1 cellular context compared by ENCODE assay signal in genomic region chr11:74453373-74453975, GRCh38.
A peak's percentile ranks its signal among the peaks of the same experiment; 100 is the strongest.
TF ChIP-seq lines count a peak whose summit lies in the region.

No MANE protein-coding gene starts in this region.

TF ChIP-seq in GM12878, 131 proteins besides CTCF, POLR2A, EP300 and RAD21 (continued from another document):
- TF ChIP-seq ZNF687 (IDR thresholded peaks at IDR 0.05) (no peak), SREBF2 (IDR thresholded peaks at IDR 0.05; ENCODE audit: low read length) (no peak), NRF1 (conservative IDR thresholded peaks at IDR 0.05; ENCODE audit: low read depth, low read length) (no peak), BCL11A (IDR thresholded peaks at IDR 0.05; ENCODE audit: low read depth, low read length) (no peak), SMC3 (IDR thresholded peaks at IDR 0.05; ENCODE audit: borderline replicate concordance, low read length) (peak; percentile 75; the same call in 1 of the 2 replicates), E2F4 (IDR thresholded peaks at IDR 0.05; ENCODE audit: low read depth, low read length) (no peak), STAT1 (conservative IDR thresholded peaks at IDR 0.05) (no peak), CEBPZ (IDR thresholded peaks at IDR 0.05; ENCODE audit: low read depth, low read length) (no peak), TCF12 (IDR thresholded peaks at IDR 0.05; ENCODE audit: low read depth, low read length) (no peak), SMAD1 (IDR thresholded peaks at IDR 0.05; ENCODE audit: low read depth, partially characterized antibody) (no peak)
TF ChIP-seq in GM12878: peak in this region for 3.
